11 cellular contexts compared by ENCODE assay signal in the genomic region with DNA sequence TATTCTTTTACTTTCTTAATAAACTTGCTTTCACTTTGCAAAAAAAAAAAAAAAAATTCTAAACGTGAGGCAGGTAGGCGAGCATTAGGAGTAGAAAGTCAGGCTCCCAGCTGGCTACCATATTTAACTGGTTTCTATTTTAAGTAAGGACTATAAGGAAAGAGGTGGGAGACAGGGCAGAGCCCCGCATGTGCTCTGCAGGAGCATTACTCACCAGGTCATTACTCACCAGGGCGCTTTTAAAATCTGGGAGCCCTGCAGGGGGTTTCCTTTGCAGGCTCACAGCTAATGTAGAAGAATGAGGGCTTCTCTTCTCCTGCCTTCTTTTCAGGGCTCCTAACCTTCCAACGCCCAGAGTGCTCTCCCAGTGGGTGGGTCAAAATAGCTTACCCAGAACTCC. TPM values are rescaled to one million over a fixed set of nuclear protein-coding genes. Genes with fewer than 3 reads are reported as not detected.
DNase-seq lines count a peak whose midpoint lies in the region; ATAC-seq and TF ChIP-seq lines count a peak whose summit lies in the region.
"Had no signal": no experiment of that assay in that cellular context is flagged by ENCODE, and none has a peak within 500 bp of the region (broad histone marks: within the 10 kb centered on the region; RNA-seq: fewer than 3 reads in every experiment).

No MANE protein-coding gene starts in this region.

- H3K4me3 ChIP-seq in cardiac muscle cell (no peak overlapping the region), PC-3 (ENCODE audit: low read length) (no peak overlapping the region), fibroblast of lung (replicated peaks in 1 of 4; ENCODE audit: control extremely low read depth in 1 of 4, insufficient read depth in 1 of 4, low read depth in 3 of 4, low read length in 4 of 4) (no peak overlapping the region)
- H3K4me3 ChIP-seq: lung had no signal

- H3K4me3 Mint-ChIP-seq in stimulated activated memory B cell treated with anti-CD40 and anti-IgM and Interleukin-4, amounts not matched to agents 10 μg/mL and 1 μg/mL and 100 μg/mL, for 72 hours = no peak overlapping the region

- H3K27ac Mint-ChIP-seq in stimulated activated memory B cell treated with anti-CD40 and anti-IgM and Interleukin-4, amounts not matched to agents 10 μg/mL and 1 μg/mL and 100 μg/mL, for 72 hours = peak overlapping the region; percentile 14

- H3K9ac ChIP-seq in PC-3 (ENCODE audit: low read length) (no peak overlapping the region), fibroblast of lung (ENCODE audit: insufficient read depth, low read length) (no peak overlapping the region)

- H3K36me3 ChIP-seq in cardiac muscle cell = no peaks in the 10 kb centered on the region
- H3K36me3 ChIP-seq in PC-3 (ENCODE audit: low read depth, low read length) = no peaks in the 10 kb centered on the region
- no peaks in the 10 kb centered on the region for H3K36me3 ChIP-seq in fibroblast of lung (ENCODE audit: control insufficient read depth, insufficient read depth, low read length)

- H3K27me3 ChIP-seq in cardiac muscle cell = no peaks in the 10 kb centered on the region
- no peaks in the 10 kb centered on the region for H3K27me3 ChIP-seq in PC-3 (ENCODE audit: low read length)
- no peaks in the 10 kb centered on the region for H3K27me3 ChIP-seq in fibroblast of lung (ENCODE audit: control insufficient read depth, insufficient read depth, low read length)

- H3K27me3 Mint-ChIP-seq in stimulated activated memory B cell treated with anti-CD40 and anti-IgM and Interleukin-4, amounts not matched to agents 10 μg/mL and 1 μg/mL and 100 μg/mL, for 72 hours = no peaks in the 10 kb centered on the region

- no peaks in the 10 kb centered on the region for H3K9me3 Mint-ChIP-seq in stimulated activated memory B cell treated with anti-CD40 and anti-IgM and Interleukin-4, amounts not matched to agents 10 μg/mL and 1 μg/mL and 100 μg/mL, for 72 hours

- intact Hi-C loops in Right ventricle myocardium superior (cut with DNase I) = loop anchor here (2.0 kb wide), 1 partner anchor 391 kb away; no protein-coding TSS in a partner anchor
- intact Hi-C loops in PC-3 (cut with micrococcal nuclease) = loop anchor here (5.0 kb wide), 1 partner anchor 271 kb away; no protein-coding TSS in a partner anchor

- POLR2A ChIA-PET in PC-3 (lab: Charles Lee; ENCODE audit: unreplicated experiment) = interaction anchor here (0.6 kb wide), 1 partner anchor 258 kb away, joined by 3 read pairs; no protein-coding TSS in a partner anchor

- no peaks in the 10 kb centered on the region for H3K79me2 ChIP-seq in PC-3 (ENCODE audit: low read length)
- no peaks in the 10 kb centered on the region for H3K79me2 ChIP-seq in fibroblast of lung (ENCODE audit: control insufficient read depth, insufficient read depth, low read length)

- peak overlapping the region; percentile 5; the same call in 1 of the 2 replicates for H3K4me2 ChIP-seq in PC-3 (ENCODE audit: low read length)
- peak overlapping the region; percentile 2 for H3K4me2 ChIP-seq in fibroblast of lung (ENCODE audit: extremely low read depth, insufficient read depth, low read length)

- CTCF ChIA-PET in PC-3 (lab: Charles Lee) = interaction anchor here (0.6 to 1.5 kb wide), 3 partner anchors 394 to 1458 kb away, joined by 3 to 8 read pairs (median 4); no protein-coding TSS in a partner anchor

- H2AFZ ChIP-seq in PC-3 (ENCODE audit: low read length) (no peak overlapping the region), fibroblast of lung (ENCODE audit: low read length) (no peak overlapping the region)

- H3K27ac ChIP-seq in cardiac muscle cell (peak overlapping the region; percentile 74), PC-3 (ENCODE audit: low read length) (no peak overlapping the region), fibroblast of lung (ENCODE audit: insufficient read depth, low read length) (no peak overlapping the region)
- H3K27ac ChIP-seq: C4-2B had no signal

- no peaks in the 10 kb centered on the region for H3K9me3 ChIP-seq in cardiac muscle cell (ENCODE audit: low read depth)
- H3K9me3 ChIP-seq in PC-3 (ENCODE audit: low read length) = no peaks in the 10 kb centered on the region
- H3K9me3 ChIP-seq in fibroblast of lung (ENCODE audit: control insufficient read depth, insufficient read depth, low read depth, low read length) = no peaks in the 10 kb centered on the region

- H3K4me1 ChIP-seq in cardiac muscle cell (ENCODE audit: low read depth) (peaks cover 25% of the 10 kb centered on the region), PC-3 (ENCODE audit: insufficient read depth, low read length) (peaks cover 31% of the 10 kb centered on the region), fibroblast of lung (ENCODE audit: control insufficient read depth, extremely low read depth, insufficient read depth, low read length) (peaks cover 21% of the 10 kb centered on the region)

- BruUV-seq in PC-3 (replicated peaks; lab: Mats Ljungman, UMichigan) = no TSS peak

- H3K4me1 Mint-ChIP-seq in stimulated activated memory B cell treated with anti-CD40 and anti-IgM and Interleukin-4, amounts not matched to agents 10 μg/mL and 1 μg/mL and 100 μg/mL, for 72 hours = peaks cover 10% of the 10 kb centered on the region

- H3F3A ChIP-seq in PC-3 (ENCODE audit: low read length, unreplicated experiment) = no peaks in the 10 kb centered on the region

- DNase-seq in cardiac muscle cell (ENCODE audit: low read depth in 1 of 2, low spot score in 1 of 2) (peak in 1 of 2 donors; percentile 36), Right ventricle myocardium superior (no peak), PC-3 (peak; percentile 69), fibroblast of lung (ENCODE audit: low read depth in 2 of 2) (peak; percentile 49 to 81), NCI-H1694 (lab: John Stamatoyannopoulos, UW) (no peak), NCI-H2107 treated with DMSO at 0.1 percent for 48 hours (lab: John Stamatoyannopoulos, UW; ENCODE audit: unreplicated experiment) (no peak)
- DNase-seq: effector CD8-positive, alpha-beta T cell had no signal

- H3K36me3 Mint-ChIP-seq in stimulated activated memory B cell treated with anti-CD40 and anti-IgM and Interleukin-4, amounts not matched to agents 10 μg/mL and 1 μg/mL and 100 μg/mL, for 72 hours = no peaks in the 10 kb centered on the region

- TF ChIP-seq CTCF in cardiac muscle cell (IDR thresholded peaks at IDR 0.05; ENCODE audit: low read depth, low read length) (no peak), PC-3 (conservative IDR thresholded peaks at IDR 0.05; ENCODE audit: low read depth, low read length) (no peak), fibroblast of lung (conservative IDR thresholded peaks at IDR 0.05 in 1 of 2, IDR thresholded peaks at IDR 0.05 in 1 of 2; ENCODE audit: low read depth in 1 of 2, low read length in 2 of 2) (no peak)

- H4K20me1 ChIP-seq in PC-3 (ENCODE audit: low read length) (no peaks in the 10 kb centered on the region), fibroblast of lung (ENCODE audit: control insufficient read depth, extremely low read depth, insufficient read depth, low read length) (no peaks in the 10 kb centered on the region)

- no peaks in the 10 kb centered on the region for H3K9me2 ChIP-seq in PC-3 (replicated peaks; ENCODE audit: low read length)

- ATAC-seq in Right ventricle myocardium superior (ENCODE audit: poor library complexity) (no peak), PC-3 (peak; percentile 71), GM21360 (IDR thresholded peaks at IDR 0.05; ENCODE audit: unreplicated experiment) (no peak)
- no peak for ATAC-seq in stimulated activated memory B cell treated with anti-CD40 and anti-IgM and Interleukin-4, amounts not matched to agents 10 μg/mL and 1 μg/mL and 100 μg/mL, for 72 hours

RNA-seq across cellular contexts. Expression of gene DPF3, which starts 14.0 kb away (rescaled TPM):
- total RNA-seq in cardiac muscle cell = 40.8 and 84.8 TPM in 2 replicates
- polyA plus RNA-seq in cardiac muscle cell = 25.9 and 32.9 TPM in 2 replicates
- 25.0 TPM for total RNA-seq in Right ventricle myocardium superior
- total RNA-seq in PC-3 (2014; rRNA removed) = 16.6 and 30.5 TPM in 2 replicates
- 3.6 and 13.7 TPM in 2 replicates for total RNA-seq in fibroblast of lung
- polyA plus RNA-seq in fibroblast of lung = 7.6 and 11.1 TPM in 2 replicates
- polyA plus RNA-seq in fibroblast of lung (2012) = 8.0 and 8.6 TPM in 2 replicates
- polyA minus RNA-seq in fibroblast of lung (ENCODE audit: low replicate concordance) = 12.0 and 26.5 TPM in 2 replicates

RNA-seq across cellular contexts. Expression of gene DCAF4, which starts 18.4 kb away (rescaled TPM):
- total RNA-seq in cardiac muscle cell = 23.2 and 27.1 TPM in 2 replicates
- 10.2 and 11.0 TPM in 2 replicates for polyA plus RNA-seq in cardiac muscle cell
- total RNA-seq in Right ventricle myocardium superior = 5.5 TPM
- 55.8 and 56.8 TPM in 2 replicates for total RNA-seq in PC-3 (2014; rRNA removed)
- 4.9 and 10.2 TPM in 2 replicates for total RNA-seq in fibroblast of lung
- polyA plus RNA-seq in fibroblast of lung = 20.0 and 20.7 TPM in 2 replicates
- 10.9 and 11.3 TPM in 2 replicates for polyA plus RNA-seq in fibroblast of lung (2012)
- 11.0 and 27.8 TPM in 2 replicates for polyA minus RNA-seq in fibroblast of lung (ENCODE audit: low replicate concordance)

Comparison
In these comparisons a context has a peak if more than half of its experiments do, and no peak if none do; other contexts are left out.
1. DNase-seq: peak in PC-3 (single experiment) and fibroblast of lung (2 of 2); none in Right ventricle myocardium superior (single experiment), NCI-H1694 (single experiment) and NCI-H2107 treated with DMSO at 0.1 percent for 48 hours (single experiment).